Comparison of ENCODE assay signal across 8 cellular contexts in the genomic region with DNA sequence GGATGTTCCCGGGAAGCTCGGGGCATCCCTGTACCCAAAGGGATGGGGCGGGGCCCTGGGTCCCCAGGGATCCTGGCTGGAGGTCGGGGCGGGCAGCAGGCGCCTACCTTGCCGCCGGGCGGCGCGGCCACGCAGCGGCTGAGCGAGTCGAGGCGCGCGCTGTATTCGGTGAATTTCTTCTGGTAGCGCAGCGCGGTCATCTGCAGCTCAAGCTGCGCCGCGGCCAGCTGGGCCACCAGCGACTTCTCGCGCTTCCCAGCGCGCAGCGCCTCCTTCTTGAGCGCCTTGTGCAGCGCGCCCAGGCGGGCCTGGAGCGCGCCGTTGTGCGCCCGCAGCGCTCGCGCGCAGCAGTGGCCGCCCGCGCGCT. TPM values are rescaled to one million over a fixed set of nuclear protein-coding genes. Genes with fewer than 3 reads are reported as not detected.
DNase-seq lines count a peak whose midpoint lies in the region; ATAC-seq and TF ChIP-seq lines count a peak whose summit lies in the region.
"Had no signal": no experiment of that assay in that cellular context is flagged by ENCODE, and none has a peak within 500 bp of the region (broad histone marks: within the 10 kb centered on the region; RNA-seq: fewer than 3 reads in every experiment).

No MANE protein-coding gene starts in this region.

- TF ChIP-seq CTCF in mammary epithelial cell (conservative IDR thresholded peaks at IDR 0.05 in 1 of 2, IDR thresholded peaks at IDR 0.05 in 1 of 2; ENCODE audit: extremely low read depth in 1 of 2, insufficient read depth in 1 of 2, low read depth in 1 of 2, low read length in 2 of 2), result peak in 1 of 2 donors; percentile 25
- peak in 4 of 5 experiments; percentile 7 to 20 (median 18) for TF ChIP-seq CTCF in transverse colon (IDR thresholded peaks at IDR 0.05)

- intact Hi-C loops in mammary epithelial cell (cut with micrococcal nuclease), result loop anchor here (2.0 to 5.0 kb wide), 2 partner anchors 143 to 225 kb away; no protein-coding TSS in a partner anchor
- intact Hi-C loops in left colon (cut with DNase I, micrococcal nuclease), result loop anchor here in 1 of 2 donors (5.0 to 10.0 kb wide), 2 partner anchors 112 to 231 kb away; no protein-coding TSS in a partner anchor
- intact Hi-C loops in transverse colon (cut with DNase I; ENCODE audit: low total_unique reads), result loop anchor here (2.0 to 10.0 kb wide), 4 partner anchors 103 to 221 kb away; no protein-coding TSS in a partner anchor

- H3K9me3 ChIP-seq in mammary epithelial cell (replicated peaks; ENCODE audit: insufficient read depth, low read length) (no peaks in the 10 kb centered on the region), transverse colon (no peaks in the 10 kb centered on the region)

- in situ Hi-C loops in mammary epithelial cell (cut with MboI; ENCODE audit: low sequenced_read_pairs in 2 of 2) (no loop called here), transverse colon (cut with MboI; ENCODE audit: low pct_ligation_motif_present in 1 of 4, low pct_unique_long_range_greater_than_20kb in 1 of 4, low sequenced_read_pairs in 3 of 4) (loop anchor here in 1 of 4 donors (25.0 kb wide), 1 partner anchor 112 kb away; no protein-coding TSS in a partner anchor)

- no TSS peak for BruUV-seq in mammary epithelial cell (replicated peaks; lab: Mats Ljungman, UMichigan)

- CTCF ChIA-PET in mammary epithelial cell (lab: Charles Lee; ENCODE audit: low non-redundant PET), result interaction anchor here (0.5 kb wide), 1 partner anchor 48 kb away, joined by 3 read pairs; no protein-coding TSS in a partner anchor
- CTCF ChIA-PET in activated CD8-positive, alpha-beta memory T cell treated with anti-CD3 and anti-CD28 coated beads, Interleukin-2, amount 10 ng/mL, durations not matched to agents 7 days and 5 days (lab: Charles Lee), result no interaction called here

- H3K9ac ChIP-seq in mammary epithelial cell (ENCODE audit: insufficient read depth, low read length), result no peak overlapping the region

- H3K4me2 ChIP-seq in mammary epithelial cell (ENCODE audit: insufficient read depth, low read depth, low read length), result peak overlapping the region; percentile 99

- no peaks in the 10 kb centered on the region for H3K36me3 Mint-ChIP-seq in activated T-cell treated with anti-CD3 and anti-CD28 coated beads, Interleukin-2, amount 50 U/mL, for 4 hours (ENCODE audit: insufficient read depth)
- no peaks in the 10 kb centered on the region for H3K36me3 Mint-ChIP-seq in activated CD8-positive, alpha-beta memory T cell treated with anti-CD3 and anti-CD28 coated beads, Interleukin-2, amount 10 ng/mL, durations not matched to agents 7 days and 5 days

- no peak overlapping the region for H3K4me3 Mint-ChIP-seq in activated T-cell treated with anti-CD3 and anti-CD28 coated beads, Interleukin-2, amount 50 U/mL, for 4 hours
- H3K4me3 Mint-ChIP-seq in activated CD8-positive, alpha-beta memory T cell treated with anti-CD3 and anti-CD28 coated beads, Interleukin-2, amount 10 ng/mL, durations not matched to agents 7 days and 5 days, result no peak overlapping the region

- DNase-seq in M059J (ENCODE audit: low read depth) (peak; percentile 29), mammary epithelial cell (peak; percentile 52), left colon (peak; percentile 53 to 57), transverse colon (peak; percentile 38), NCI-H226 (no peak)
- DNase-seq in activated T-cell treated with anti-CD3 and anti-CD28 coated beads, Interleukin-2, amount 50 U/mL, for 4 hours, result no peak
- DNase-seq in activated CD8-positive, alpha-beta memory T cell treated with anti-CD3 and anti-CD28 coated beads, Interleukin-2, amount 10 ng/mL, durations not matched to agents 7 days and 5 days, result no peak

- TF ChIP-seq POLR2A in transverse colon (IDR thresholded peaks at IDR 0.05), result peak; percentile 11

- H3K36me3 ChIP-seq in mammary epithelial cell (ENCODE audit: insufficient read depth, low read length), result no peaks in the 10 kb centered on the region
- H3K36me3 ChIP-seq in transverse colon, result no peaks in the 10 kb centered on the region

- ATAC-seq in left colon, result peak; percentile 58
- no peak for ATAC-seq in activated T-cell treated with anti-CD3 and anti-CD28 coated beads, Interleukin-2, amount 50 U/mL, for 4 hours
- no peak for ATAC-seq in activated CD8-positive, alpha-beta memory T cell treated with anti-CD3 and anti-CD28 coated beads, Interleukin-2, amount 10 ng/mL, durations not matched to agents 7 days and 5 days

- dilution Hi-C loops in mammary epithelial cell (cut with HindIII; ENCODE audit: low sequenced_read_pairs), result no loop called here

- H3K79me2 ChIP-seq in mammary epithelial cell (ENCODE audit: insufficient read depth, low read length), result no peaks in the 10 kb centered on the region

- H3K27me3 Mint-ChIP-seq in activated T-cell treated with anti-CD3 and anti-CD28 coated beads, Interleukin-2, amount 50 U/mL, for 4 hours (ENCODE audit: low read depth), result peaks cover 12% of the 10 kb centered on the region
- H3K27me3 Mint-ChIP-seq in activated CD8-positive, alpha-beta memory T cell treated with anti-CD3 and anti-CD28 coated beads, Interleukin-2, amount 10 ng/mL, durations not matched to agents 7 days and 5 days, result peaks cover 16% of the 10 kb centered on the region

- no peak overlapping the region for H3K27ac Mint-ChIP-seq in activated CD8-positive, alpha-beta memory T cell treated with anti-CD3 and anti-CD28 coated beads, Interleukin-2, amount 10 ng/mL, durations not matched to agents 7 days and 5 days

- no peak for TF ChIP-seq EP300 in transverse colon (IDR thresholded peaks at IDR 0.05; ENCODE audit: low read depth)

- 0% methylated on average over 8 of the region's 48 CpGs for WGBS in mammary epithelial cell (ENCODE audit: low coverage, missing lambda C conversion rate)
- WGBS in transverse colon (ENCODE audit: low coverage in 1 of 2), 2 donors, result 19% methylated on average over 17 of the region's 48 CpGs; no CpG with 5 or more reads in 1 of the 2 donors

- H3K4me3 ChIP-seq in mammary epithelial cell (replicated peaks in 1 of 3; ENCODE audit: insufficient read depth in 1 of 3, low read depth in 2 of 3, low read length in 3 of 3), result peak overlapping the region in 2 of 3 experiments; percentile 56 to 78
- peak overlapping the region; percentile 72 to 81 (median 75) for H3K4me3 ChIP-seq in transverse colon

- H3K9me3 Mint-ChIP-seq in activated T-cell treated with anti-CD3 and anti-CD28 coated beads, Interleukin-2, amount 50 U/mL, for 4 hours, result no peaks in the 10 kb centered on the region
- H3K9me3 Mint-ChIP-seq in activated CD8-positive, alpha-beta memory T cell treated with anti-CD3 and anti-CD28 coated beads, Interleukin-2, amount 10 ng/mL, durations not matched to agents 7 days and 5 days (ENCODE audit: low read depth), result no peaks in the 10 kb centered on the region

- H4K20me1 ChIP-seq in mammary epithelial cell (ENCODE audit: insufficient read depth, low read length), result no peaks in the 10 kb centered on the region

- no peaks in the 10 kb centered on the region for H3K4me1 Mint-ChIP-seq in activated T-cell treated with anti-CD3 and anti-CD28 coated beads, Interleukin-2, amount 50 U/mL, for 4 hours (ENCODE audit: low read depth)
- H3K4me1 Mint-ChIP-seq in activated CD8-positive, alpha-beta memory T cell treated with anti-CD3 and anti-CD28 coated beads, Interleukin-2, amount 10 ng/mL, durations not matched to agents 7 days and 5 days, result no peaks in the 10 kb centered on the region

- peaks cover 23% of the 10 kb centered on the region for H3K4me1 ChIP-seq in mammary epithelial cell (ENCODE audit: insufficient read depth, low read length)
- H3K4me1 ChIP-seq in transverse colon, result peaks cover 0 to 28% (median 19%) of the 10 kb centered on the region in 4 donors

- H3K27me3 ChIP-seq in mammary epithelial cell (ENCODE audit: insufficient read depth, low read length) (no peaks in the 10 kb centered on the region), transverse colon (no peaks in the 10 kb centered on the region)

- no peak overlapping the region for H3K27ac ChIP-seq in mammary epithelial cell (ENCODE audit: insufficient read depth, low read depth, low read length)
- peak overlapping the region; percentile 86 to 93 (median 90) for H3K27ac ChIP-seq in transverse colon
- H3K27ac ChIP-seq: HL-60 had no signal

- peak overlapping the region; percentile 97 for H2AFZ ChIP-seq in mammary epithelial cell (ENCODE audit: low read depth, low read length)

RNA-seq across cellular contexts. Expression of gene PDZRN3, which starts 0.8 kb away (rescaled TPM):
- 1.7 and 1.9 TPM in 2 replicates for total RNA-seq in M059J (2014; rRNA removed; shearing (Covaris generic))
- 10 to 100 TPM in 1 of 2 donors, 1 to 10 TPM in 1; 3.9 to 14.3 TPM for total RNA-seq in mammary epithelial cell
- polyA plus RNA-seq in mammary epithelial cell, result 0.95 TPM
- polyA minus RNA-seq in mammary epithelial cell, result 2.0 TPM
- total RNA-seq in left colon, result 10 to 100 TPM; 14.2 to 26.4 TPM
- 100 to 1,000 TPM in 2 of 4 donors, 10 to 100 TPM in 2; 31.9 to 191 (median 75.3) TPM for total RNA-seq in transverse colon
- total RNA-seq in activated T-cell treated with anti-CD3 and anti-CD28 coated beads, Interleukin-2, amount 50 U/mL, for 4 hours, result under 1 TPM; 0.13 to 0.23 (median 0.22) TPM
- total RNA-seq in activated CD8-positive, alpha-beta memory T cell treated with anti-CD3 and anti-CD28 coated beads, Interleukin-2, amount 10 ng/mL, durations not matched to agents 7 days and 5 days, result not detected

Comparison
In these comparisons a context has a peak if more than half of its experiments do, and no peak if none do; other contexts are left out.
1. DNase-seq: peak in M059J (single experiment), mammary epithelial cell (single experiment), left colon (2 of 2) and transverse colon (single experiment); none in activated T-cell treated with anti-CD3 and anti-CD28 coated beads, Interleukin-2, amount 50 U/mL, for 4 hours (single experiment), NCI-H226 (single experiment) and activated CD8-positive, alpha-beta memory T cell treated with anti-CD3 and anti-CD28 coated beads, Interleukin-2, amount 10 ng/mL, durations not matched to agents 7 days and 5 days (single experiment).